7 cellular contexts compared by ENCODE assay signal in the genomic region with DNA sequence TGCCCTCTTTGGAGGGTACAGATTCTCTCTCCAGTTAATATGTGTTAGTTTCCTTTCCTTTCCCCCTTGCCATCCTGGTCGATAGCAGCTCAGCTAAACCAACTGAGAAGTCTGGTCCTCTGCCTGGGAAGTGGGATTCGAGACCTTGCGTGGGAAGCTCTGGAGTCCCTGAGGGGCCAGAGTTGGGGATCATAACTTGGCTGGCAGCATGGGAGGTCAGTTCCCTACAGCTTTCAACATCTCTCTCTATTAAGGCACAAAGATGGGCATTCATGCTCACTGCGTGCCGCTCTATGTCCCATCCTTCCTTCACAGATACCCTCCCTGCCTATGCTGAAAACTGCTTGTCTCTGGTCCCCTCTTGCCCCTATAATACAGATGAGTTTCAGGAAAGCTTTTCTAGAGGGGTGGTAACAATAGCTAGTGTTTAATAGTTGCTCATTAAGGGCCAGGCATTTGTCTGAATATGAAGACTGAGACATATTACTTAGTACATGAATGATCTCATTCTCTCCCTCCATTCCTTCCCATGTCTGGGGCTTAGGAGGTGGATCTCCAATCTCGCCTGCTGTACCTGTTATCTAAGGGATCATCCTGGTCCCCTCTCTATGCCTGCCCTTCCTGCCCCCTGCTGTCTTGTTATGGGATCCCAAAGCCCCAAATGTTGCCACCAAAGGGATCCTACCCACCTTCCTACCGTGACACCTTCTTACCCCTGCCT. TPM values are rescaled to one million over a fixed set of nuclear protein-coding genes. Genes with fewer than 3 reads are reported as not detected.
DNase-seq lines count a peak whose midpoint lies in the region; ATAC-seq, FAIRE-seq and TF ChIP-seq lines count a peak whose summit lies in the region.
"Had no signal": no experiment of that assay in that cellular context is flagged by ENCODE, and none has a peak within 500 bp of the region (broad histone marks: within the 10 kb centered on the region; RNA-seq: fewer than 3 reads in every experiment).

No MANE protein-coding gene starts in this region.

- H3K27me3 Mint-ChIP-seq in type B pancreatic cell: no peaks in the 10 kb centered on the region

- H3K9me3 Mint-ChIP-seq in type B pancreatic cell: no peaks in the 10 kb centered on the region

- TF ChIP-seq CTCF in heart left ventricle (IDR thresholded peaks at IDR 0.05): no peak
- no peak for TF ChIP-seq CTCF in lung (IDR thresholded peaks at IDR 0.05; ENCODE audit: control extremely low read depth, extremely low read depth)
- TF ChIP-seq CTCF in type B pancreatic cell (conservative IDR thresholded peaks at IDR 0.05): no peak

- peak overlapping the region; percentile 9 for H3K27ac Mint-ChIP-seq in type B pancreatic cell

- peaks cover 3% of the 10 kb centered on the region for H3K36me3 Mint-ChIP-seq in type B pancreatic cell

- H3K4me3 Mint-ChIP-seq in type B pancreatic cell: no peak overlapping the region

- H3K36me3 ChIP-seq in heart left ventricle (peaks cover 0 to 36% (median 17%) of the 10 kb centered on the region in 9 donors), lung (ENCODE audit: control insufficient read depth in 2 of 2, insufficient read depth in 2 of 2, low read length in 2 of 2) (peaks cover 0 to 14% of the 10 kb centered on the region in 2 donors)

- TF ChIP-seq POLR2A in heart left ventricle (IDR thresholded peaks at IDR 0.05) (no peak), GM12892 (IDR thresholded peaks at IDR 0.05; ENCODE audit: low read depth, low read length) (no peak)

- H3K27me3 ChIP-seq in heart left ventricle: no peaks in the 10 kb centered on the region
- H3K27me3 ChIP-seq in lung (ENCODE audit: control insufficient read depth, insufficient read depth): no peaks in the 10 kb centered on the region

- intact Hi-C loops in heart left ventricle (cut with DNase I) (no loop called here), Right ventricle myocardium superior (cut with DNase I) (no loop called here)

- H3K9me3 ChIP-seq in heart left ventricle: no peaks in the 10 kb centered on the region
- no peaks in the 10 kb centered on the region for H3K9me3 ChIP-seq in lung (ENCODE audit: control insufficient read depth in 2 of 2, insufficient read depth in 1 of 2, low read length in 1 of 2)

- WGBS in heart left ventricle, 4 donors: 71 to 80% (median 74%) methylated on average over 6 to 7 of the region's 7 CpGs
- 83 to 87% methylated on average over 7 of the region's 7 CpGs for WGBS in lung, 2 donors

- H3K27ac ChIP-seq in heart left ventricle: peak overlapping the region; percentile 79 to 100 (median 95)
- H3K27ac ChIP-seq in lung (ENCODE audit: low read depth in 1 of 2, low read length in 1 of 2): peak overlapping the region; percentile 71 to 86

- DNase-seq in heart left ventricle: no peak
- DNase-seq in Right ventricle myocardium superior: no peak
- DNase-seq in lung (ENCODE audit: low spot score): no peak
- no peak for DNase-seq in type B pancreatic cell (ENCODE audit: extremely low spot score, unreplicated experiment)
- DNase-seq in GM12892 (ENCODE audit: insufficient read length): no peak
- no peak for DNase-seq in epidermal melanocyte (ENCODE audit: insufficient read length, low spot score)
- DNase-seq: SHP77 had no signal

- peaks cover 49% of the 10 kb centered on the region for H3K4me1 Mint-ChIP-seq in type B pancreatic cell (ENCODE audit: unreplicated experiment)

- no peak for FAIRE-seq in GM12892 (lab: Jason Lieb, UNC)

- H3K4me1 ChIP-seq in heart left ventricle (peaks cover 40 to 95% (median 83%) of the 10 kb centered on the region in 12 donors), lung (ENCODE audit: control insufficient read depth in 2 of 2, insufficient read depth in 2 of 2, low read length in 2 of 2) (peaks cover 33 to 56% of the 10 kb centered on the region in 2 donors)

- no peak overlapping the region for H3K4me3 ChIP-seq in heart left ventricle
- H3K4me3 ChIP-seq in lung: no peak overlapping the region

- no peak for ATAC-seq in heart left ventricle
- ATAC-seq in Right ventricle myocardium superior (ENCODE audit: poor library complexity): no peak
- ATAC-seq in lung (ENCODE audit: insufficient read depth, low FRiP score): no peak

RNA-seq across cellular contexts. Expression of a gene that starts 10.8 kb away (rescaled TPM):
- total RNA-seq in heart left ventricle (100 to 1,000 TPM in 1 of 9 donors, 10 to 100 TPM in 8; 63.2 to 105 (median 73.2) TPM), Right ventricle myocardium superior (80.0 TPM), lung (10 to 100 TPM; 41.3 to 55.9 TPM), type B pancreatic cell (ENCODE audit: low replicate concordance) (18.3 and 37.0 TPM in 2 replicates)
- polyA plus RNA-seq in heart left ventricle (10 to 100 TPM; 50.6 to 56.2 TPM), lung (10 to 100 TPM; 28.5 to 33.6 TPM)
- polyA plus RNA-seq in GM12892 (2012; ENCODE audit: missing spikeins): 1.5 TPM

RNA-seq across cellular contexts. Expression of a gene that starts 19.4 kb away (rescaled TPM):
- total RNA-seq in heart left ventricle: 10 to 100 TPM; 51.1 to 75.4 (median 58.3) TPM
- 10 to 100 TPM; 52.7 to 61.8 TPM for polyA plus RNA-seq in heart left ventricle
- 54.0 TPM for total RNA-seq in Right ventricle myocardium superior
- total RNA-seq in lung: 10 to 100 TPM; 69.9 to 82.3 TPM
- polyA plus RNA-seq in lung: 100 to 1,000 TPM in 1 of 2 donors, 10 to 100 TPM in 1; 48.2 to 149 TPM
- total RNA-seq in type B pancreatic cell (ENCODE audit: low replicate concordance): 93.2 and 123 TPM in 2 replicates
- polyA plus RNA-seq in GM12892 (2012; ENCODE audit: missing spikeins): 47.6 TPM

RNA-seq across cellular contexts. Expression of a gene that starts 26.8 kb away (rescaled TPM):
- total RNA-seq in heart left ventricle (10 to 100 TPM in 6 of 9 donors, 1 to 10 TPM in 3; 5.8 to 36.1 (median 21.8) TPM), Right ventricle myocardium superior (21.1 TPM), lung (10 to 100 TPM in 1 of 2 donors, 1 to 10 TPM in 1; 3.2 to 19.4 TPM), type B pancreatic cell (ENCODE audit: low replicate concordance) (5.7 and 9.5 TPM in 2 replicates)
- polyA plus RNA-seq in heart left ventricle (10 to 100 TPM in 1 of 2 donors, 1 to 10 TPM in 1; 6.1 to 20.2 TPM), lung (10 to 100 TPM in 1 of 2 donors, 1 to 10 TPM in 1; 8.7 to 19.6 TPM)
- 1.2 TPM for polyA plus RNA-seq in GM12892 (2012; ENCODE audit: missing spikeins)

RNA-seq across cellular contexts. Expression of a gene that starts 48.2 kb away (rescaled TPM):
- 10 to 100 TPM; 32.0 to 54.1 (median 45.1) TPM for total RNA-seq in heart left ventricle
- 10 to 100 TPM; 32.2 to 54.7 TPM for polyA plus RNA-seq in heart left ventricle
- 46.8 TPM for total RNA-seq in Right ventricle myocardium superior
- total RNA-seq in lung: 100 to 1,000 TPM in 1 of 2 donors, 10 to 100 TPM in 1; 84.8 to 111 TPM
- 10 to 100 TPM; 73.2 to 84.6 TPM for polyA plus RNA-seq in lung
- total RNA-seq in type B pancreatic cell (ENCODE audit: low replicate concordance): 86.3 and 128 TPM in 2 replicates
- 57.4 TPM for polyA plus RNA-seq in GM12892 (2012; ENCODE audit: missing spikeins)

RNA-seq across cellular contexts. Expression of a gene that starts 58.4 kb away (rescaled TPM):
- total RNA-seq in heart left ventricle (1 to 10 TPM in 1 of 9 donors, under 1 TPM in 1, not detected in 7; 0.80 to 1.3 TPM), Right ventricle myocardium superior (not detected), lung (1 to 10 TPM; 1.7 to 2.9 TPM), type B pancreatic cell (ENCODE audit: low replicate concordance) (not detected in 2 replicates)
- polyA plus RNA-seq in heart left ventricle (under 1 TPM; 0.14 to 0.46 TPM), lung (100 to 1,000 TPM in 1 of 2 donors, 1 to 10 TPM in 1; 7.8 to 317 TPM)
- polyA plus RNA-seq in GM12892 (2012; ENCODE audit: missing spikeins): 0.72 TPM
